ENCODE assay signal across 17 cellular contexts in genomic region chr3:121895121-121895520, GRCh38. TPM values are rescaled to one million over a fixed set of nuclear protein-coding genes. Genes with fewer than 3 reads are reported as not detected.
DNase-seq lines count a peak whose midpoint lies in the region; ATAC-seq and TF ChIP-seq lines count a peak whose summit lies in the region.
"Had no signal": no experiment of that assay in that cellular context is flagged by ENCODE, and none has a peak within 500 bp of the region (broad histone marks: within the 10 kb centered on the region; RNA-seq: fewer than 3 reads in every experiment).

No MANE protein-coding gene starts in this region.

- peak overlapping the region; percentile 6 to 91 (median 85) for H3K27ac Mint-ChIP-seq in brain
- H3K27ac Mint-ChIP-seq: activated naive CD4-positive, alpha-beta T cell treated with anti-CD3 and anti-CD28 coated beads, Interleukin-2, amount 10 ng/mL, durations not matched to agents 7 days and 5 days; activated T-cell treated with anti-CD3 and anti-CD28 coated beads, Interleukin-2, amount 50 U/mL, for 24 hours; stimulated activated naive B cell treated with anti-CD40 and anti-IgM and Interleukin-4, amounts not matched to agents 10 μg/mL and 1 μg/mL and 100 μg/mL, for 72 hours had no signal

- H3K9me3 Mint-ChIP-seq in brain: no peaks in the 10 kb centered on the region
- H3K9me3 Mint-ChIP-seq: activated naive CD4-positive, alpha-beta T cell treated with anti-CD3 and anti-CD28 coated beads, Interleukin-2, amount 10 ng/mL, durations not matched to agents 7 days and 5 days; activated T-cell treated with anti-CD3 and anti-CD28 coated beads, Interleukin-2, amount 50 U/mL, for 24 hours; stimulated activated naive B cell treated with anti-CD40 and anti-IgM and Interleukin-4, amounts not matched to agents 10 μg/mL and 1 μg/mL and 100 μg/mL, for 72 hours had no signal

- peaks cover 21% of the 10 kb centered on the region for H3K4me1 Mint-ChIP-seq in brain
- H3K4me1 Mint-ChIP-seq: activated naive CD4-positive, alpha-beta T cell treated with anti-CD3 and anti-CD28 coated beads, Interleukin-2, amount 10 ng/mL, durations not matched to agents 7 days and 5 days; stimulated activated naive B cell treated with anti-CD40 and anti-IgM and Interleukin-4, amounts not matched to agents 10 μg/mL and 1 μg/mL and 100 μg/mL, for 72 hours had no signal

- no peak overlapping the region for H3K4me3 ChIP-seq in gastrocnemius medialis
- H3K4me3 ChIP-seq in MG63: no peak overlapping the region
- H3K4me3 ChIP-seq: ovary had no signal

- in situ Hi-C loops in gastrocnemius medialis (cut with MboI; ENCODE audit: low sequenced_read_pairs in 4 of 4): no loop called here

- H3K9me3 ChIP-seq in gastrocnemius medialis: no peaks in the 10 kb centered on the region
- H3K9me3 ChIP-seq in MG63: no peaks in the 10 kb centered on the region
- H3K9me3 ChIP-seq: ovary had no signal

- no peak for TF ChIP-seq POLR2A in gastrocnemius medialis (IDR thresholded peaks at IDR 0.05)

- peak; percentile 14 for DNase-seq in SKM-1 treated with dmso at 0.1 percent for 144 hours (lab: John Stamatoyannopoulos, UW; ENCODE audit: unreplicated experiment)
- no peak for DNase-seq in SKM-1 (lab: John Stamatoyannopoulos, UW; ENCODE audit: unreplicated experiment)
- peak; percentile 54 for DNase-seq in left lobe of liver (ENCODE audit: low spot score)
- no peak for DNase-seq in gastrocnemius medialis
- no peak for DNase-seq in MG63
- no peak for DNase-seq in SHP77 treated with DMSO at 0.1 percent for 48 hours (lab: John Stamatoyannopoulos, UW)
- no peak for DNase-seq in NK-92 (lab: John Stamatoyannopoulos, UW; ENCODE audit: unreplicated experiment)
- DNase-seq: activated naive CD4-positive, alpha-beta T cell treated with anti-CD3 and anti-CD28 coated beads, Interleukin-2, amount 10 ng/mL, durations not matched to agents 7 days and 5 days; activated T-cell treated with anti-CD3 and anti-CD28 coated beads, Interleukin-2, amount 50 U/mL, for 24 hours; dermis blood vessel endothelial cell; NCI-H1436; NCI-H774; ovary; stimulated activated naive B cell treated with anti-CD40 and anti-IgM and Interleukin-4, amounts not matched to agents 10 μg/mL and 1 μg/mL and 100 μg/mL, for 72 hours had no signal

- no peaks in the 10 kb centered on the region for H3K27me3 Mint-ChIP-seq in brain
- H3K27me3 Mint-ChIP-seq: activated naive CD4-positive, alpha-beta T cell treated with anti-CD3 and anti-CD28 coated beads, Interleukin-2, amount 10 ng/mL, durations not matched to agents 7 days and 5 days; activated T-cell treated with anti-CD3 and anti-CD28 coated beads, Interleukin-2, amount 50 U/mL, for 24 hours; stimulated activated naive B cell treated with anti-CD40 and anti-IgM and Interleukin-4, amounts not matched to agents 10 μg/mL and 1 μg/mL and 100 μg/mL, for 72 hours had no signal

- H3K36me3 ChIP-seq in gastrocnemius medialis: no peaks in the 10 kb centered on the region
- H3K36me3 ChIP-seq in MG63: no peaks in the 10 kb centered on the region
- H3K36me3 ChIP-seq: ovary had no signal

- H3K4me1 ChIP-seq in gastrocnemius medialis: peaks cover 13 to 15% of the 10 kb centered on the region in 2 donors

- ATAC-seq in left lobe of liver (peak; percentile 99), gastrocnemius medialis (peak; percentile 58 to 98)
- ATAC-seq: Panc1; stimulated activated naive B cell treated with anti-CD40 and anti-IgM and Interleukin-4, amounts not matched to agents 10 μg/mL and 1 μg/mL and 100 μg/mL, for 72 hours had no signal

- peaks cover 10% of the 10 kb centered on the region for H3K36me3 Mint-ChIP-seq in brain

- intact Hi-C loops in gastrocnemius medialis (cut with DNase I; ENCODE audit: low total_unique reads): no loop called here

- H3K4me3 Mint-ChIP-seq in brain: peak overlapping the region; percentile 34 to 87 (median 74)
- H3K4me3 Mint-ChIP-seq: activated naive CD4-positive, alpha-beta T cell treated with anti-CD3 and anti-CD28 coated beads, Interleukin-2, amount 10 ng/mL, durations not matched to agents 7 days and 5 days; activated T-cell treated with anti-CD3 and anti-CD28 coated beads, Interleukin-2, amount 50 U/mL, for 24 hours; stimulated activated naive B cell treated with anti-CD40 and anti-IgM and Interleukin-4, amounts not matched to agents 10 μg/mL and 1 μg/mL and 100 μg/mL, for 72 hours had no signal

- TF ChIP-seq CTCF in brain (conservative IDR thresholded peaks at IDR 0.05): no peak
- no peak for TF ChIP-seq CTCF in gastrocnemius medialis (IDR thresholded peaks at IDR 0.05 in 4 of 5, conservative IDR thresholded peaks at IDR 0.05 in 1 of 5)

- H3K27me3 ChIP-seq in gastrocnemius medialis (no peaks in the 10 kb centered on the region), MG63 (peaks cover 2% of the 10 kb centered on the region; the same call in 1 of the 2 replicates)
- H3K27me3 ChIP-seq: ovary had no signal

- H3K27ac ChIP-seq in gastrocnemius medialis: no peak overlapping the region
- H3K27ac ChIP-seq: ovary had no signal

RNA-seq across cellular contexts. Expression of gene SLC15A2, which starts 0.9 kb away (rescaled TPM):
- polyA plus RNA-seq in brain (ENCODE audit: insufficient read depth, low read depth, low replicate concordance): 2.9 TPM
- total RNA-seq in left lobe of liver: 1.5 TPM
- under 1 TPM; 0.07 to 0.82 (median 0.41) TPM for total RNA-seq in gastrocnemius medialis
- total RNA-seq in MG63 (2014; rRNA removed; shearing (Covaris generic); ENCODE audit: low replicate concordance): not detected in 2 replicates
- total RNA-seq: A172 had no signal

Comparison
In these comparisons a context has a peak if more than half of its experiments do, and no peak if none do; other contexts are left out.
1. DNase-seq: peak in SKM-1 treated with dmso at 0.1 percent for 144 hours (single experiment) and left lobe of liver (single experiment); none in SKM-1 (single experiment), gastrocnemius medialis (0 of 2), MG63 (single experiment), SHP77 treated with DMSO at 0.1 percent for 48 hours (single experiment) and NK-92 (single experiment).